ENCODE assay signal across 11 cellular contexts in genomic region chr1:2256430-2257244, GRCh38. TPM values are rescaled to one million over a fixed set of nuclear protein-coding genes. Genes with fewer than 3 reads are reported as not detected.
DNase-seq lines count a peak whose midpoint lies in the region; ATAC-seq, FAIRE-seq and TF ChIP-seq lines count a peak whose summit lies in the region.
"Had no signal": no experiment of that assay in that cellular context is flagged by ENCODE, and none has a peak within 500 bp of the region (broad histone marks: within the 10 kb centered on the region; RNA-seq: fewer than 3 reads in every experiment).

No MANE protein-coding gene starts in this region.

- BruUV-seq in HepG2 (replicated peaks; lab: Mats Ljungman, UMichigan) = no TSS peak

- H3K4me1 ChIP-seq in HepG2 (ENCODE audit: insufficient read depth, low read length) (peaks cover 82% of the 10 kb centered on the region), suprapubic skin (peaks cover 88% of the 10 kb centered on the region)

- TF ChIP-seq POLR2A in HepG2 (IDR thresholded peaks at IDR 0.05; ENCODE audit: insufficient read depth in 1 of 2, low read depth in 2 of 2, low read length in 2 of 2) (no peak), suprapubic skin (IDR thresholded peaks at IDR 0.05) (no peak)

- intact Hi-C loops in HepG2 (cut with micrococcal nuclease; ENCODE audit: unreplicated experiment) = no loop called here

- H3K4me3 ChIP-seq in HepG2 (replicated peaks in 1 of 3; ENCODE audit: insufficient read depth in 1 of 3, low read depth in 2 of 3, low read length in 3 of 3) = no peak overlapping the region
- no peak overlapping the region for H3K4me3 ChIP-seq in suprapubic skin

- peak overlapping the region; percentile 73 for H3K27ac ChIP-seq in angular gyrus (ENCODE audit: low read depth, low read length)
- H3K27ac ChIP-seq in HepG2 (ENCODE audit: extremely low read length, insufficient read depth, low read length) = peak overlapping the region; percentile 51
- H3K27ac ChIP-seq in suprapubic skin = peak overlapping the region; percentile 83
- H3K27ac ChIP-seq: KMS-11 had no signal

- no peak overlapping the region for H3K4me2 ChIP-seq in HepG2 (ENCODE audit: low read depth, low read length)
- H3K4me2 ChIP-seq: KMS-11 had no signal

- TF ChIP-seq RAD21 in HepG2 (CRISPR knock-in tag; IDR thresholded peaks at IDR 0.05) = no peak

- DNase-seq in DMS 273 (lab: John Stamatoyannopoulos, UW; ENCODE audit: unreplicated experiment) (peak; percentile 57), DMS 273 treated with DMSO at 0.1 percent for 48 hours (lab: John Stamatoyannopoulos, UW) (no peak), HepG2 (ENCODE audit: low spot score) (no peak), suprapubic skin (ENCODE audit: low spot score in 2 of 2) (no peak), iPS-NIHi7 (ENCODE audit: extremely low spot score) (no peak), dedifferentiated amniotic fluid mesenchymal stem cell (ENCODE audit: extremely low spot score) (no peak)
- DNase-seq: 8988T, GOT3 had no signal

- CTCF ChIA-PET in HepG2 (lab: Yijun Ruan, JAX; ENCODE audit: low intra/inter-chr PET ratio, low total read pairs) = no interaction called here

- no peak overlapping the region for H3K9ac ChIP-seq in HepG2 (ENCODE audit: insufficient read depth, low read depth, low read length)
- H3K9ac ChIP-seq: KMS-11 had no signal

- WGBS in HepG2 (ENCODE audit: low lambda C conversion rate) = 89% methylated on average over 20 of the region's 22 CpGs
- WGBS in suprapubic skin = 57% methylated on average over 17 of the region's 22 CpGs

- no peak overlapping the region for H2AFZ ChIP-seq in HepG2 (ENCODE audit: low read length)

- in situ Hi-C loops in HepG2 (cut with HindIII; ENCODE audit: extremely low pct_ligation_motif_present, low pct_unique_long_range_greater_than_20kb) = no loop called here

- TF ChIP-seq EP300 in HepG2 (IDR thresholded peaks at IDR 0.05; ENCODE audit: low read depth in 2 of 2, low read length in 2 of 2) (no peak), HepG2 (CRISPR knock-in tag; IDR thresholded peaks at IDR 0.05; ENCODE audit: borderline replicate concordance) (no peak), suprapubic skin (IDR thresholded peaks at IDR 0.05) (no peak)

- H3K27me3 ChIP-seq in HepG2 (ENCODE audit: control insufficient read depth in 1 of 2, insufficient read depth in 2 of 2, low read length in 2 of 2) (no peaks in the 10 kb centered on the region), suprapubic skin (no peaks in the 10 kb centered on the region)

- ATAC-seq in HepG2 (peak; percentile 19; the same call in 1 of the 3 replicates), HG02588 (IDR thresholded peaks at IDR 0.05; ENCODE audit: unreplicated experiment) (no peak)

- H4K20me1 ChIP-seq in HepG2 (ENCODE audit: insufficient read depth, low read length) = peaks cover 54% of the 10 kb centered on the region

- peaks cover 5 to 6% of the 10 kb centered on the region in 2 experiments; a peak in 4 of 5 replicates for H3K36me3 ChIP-seq in HepG2 (replicated peaks in 1 of 2; ENCODE audit: control insufficient read depth in 1 of 2, insufficient read depth in 2 of 2, low read length in 2 of 2)
- H3K36me3 ChIP-seq in suprapubic skin = no peaks in the 10 kb centered on the region

- FAIRE-seq in HepG2 (lab: Jason Lieb, UNC) = no peak

- POLR2A ChIA-PET in HepG2 (lab: Yijun Ruan, JAX) = interaction anchor here (1.2 kb wide), 1 partner anchor 23 kb away, joined by 4 read pairs; no protein-coding TSS in a partner anchor

- peaks cover 100% of the 10 kb centered on the region for H3K79me2 ChIP-seq in HepG2 (ENCODE audit: insufficient read depth, low read length)

- TF ChIP-seq CTCF in HepG2 (CRISPR knock-in tag; IDR thresholded peaks at IDR 0.05) (no peak), suprapubic skin (IDR thresholded peaks at IDR 0.05) (no peak)

- no peaks in the 10 kb centered on the region for H3K9me3 ChIP-seq in HepG2 (ENCODE audit: low read length)
- H3K9me3 ChIP-seq in suprapubic skin = no peaks in the 10 kb centered on the region

TF ChIP-seq in HepG2, 621 proteins besides CTCF, POLR2A, EP300 and RAD21 (continues in another document):
- TF ChIP-seq NFAT5 (CRISPR knock-in tag; IDR thresholded peaks at IDR 0.05) = no peak

RNA-seq across cellular contexts. Expression of gene SKI, which starts 28.5 kb away (rescaled TPM):
- total RNA-seq in HepG2 (2016; rRNA removed; fragmentation: Illumina TruSeq; extraction: Trizol) (6.9 and 9.6 TPM in 2 replicates), suprapubic skin (10 to 100 TPM; 51.8 to 91.2 (median 68.1) TPM)
- total RNA-seq in HepG2 (2016; cell fraction: cytosol; rRNA removed; fragmentation: Illumina TruSeq; extraction: Trizol; ENCODE audit: low read depth) = 3.4 and 6.3 TPM in 2 replicates
- total RNA-seq in HepG2 (2016; cell fraction: insoluble cytoplasmic fraction; rRNA removed; fragmentation: Illumina TruSeq; extraction: Trizol) = 7.7 and 7.9 TPM in 2 replicates
- total RNA-seq in HepG2 (2016; cell fraction: membrane; rRNA removed; fragmentation: Illumina TruSeq; extraction: Trizol) = 4.6 and 5.7 TPM in 2 replicates
- 10.6 and 12.2 TPM in 2 replicates for total RNA-seq in HepG2 (2016; cell fraction: nucleus; rRNA removed; fragmentation: Illumina TruSeq; extraction: Trizol)
- polyA plus RNA-seq in HepG2 (2011; rRNA removed) = 4.7 and 5.9 TPM in 2 replicates
- 3.8 and 4.2 TPM in 2 replicates for polyA plus RNA-seq in HepG2 (2011; cell fraction: cytosol; rRNA removed)
- 20.3 and 21.2 TPM in 2 replicates for polyA plus RNA-seq in HepG2 (2011; cell fraction: nucleus; rRNA removed)
- 10.1 and 12.3 TPM in 2 replicates for polyA plus RNA-seq in HepG2 (2012)
- 0.60 and 0.83 TPM in 2 replicates for polyA plus RNA-seq in HepG2 (2016; cell fraction: cytosol; fragmentation: Illumina TruSeq; extraction: Trizol; ENCODE audit: low read depth)
- 16.7 and 23.3 TPM in 2 replicates for polyA plus RNA-seq in HepG2 (2016; cell fraction: insoluble cytoplasmic fraction; fragmentation: Illumina TruSeq; extraction: Trizol; ENCODE audit: low read depth)
- polyA plus RNA-seq in HepG2 (2016; cell fraction: membrane; fragmentation: Illumina TruSeq; extraction: Trizol; ENCODE audit: low read depth) = 3.7 and 4.4 TPM in 2 replicates
- 33.8 and 34.3 TPM in 2 replicates for polyA plus RNA-seq in HepG2 (2016; cell fraction: nucleus; fragmentation: Illumina TruSeq; extraction: Trizol; ENCODE audit: insufficient read depth, low read depth)
- polyA minus RNA-seq in HepG2 (2011; rRNA and poly(A)+ RNA removed; ENCODE audit: low replicate concordance) = 4.4 and 14.7 TPM in 2 replicates
- 16.7 and 22.2 TPM in 2 replicates for polyA minus RNA-seq in HepG2 (2011; cell fraction: cytosol; rRNA and poly(A)+ RNA removed)
- 10.9 and 12.1 TPM in 2 replicates for polyA minus RNA-seq in HepG2 (2011; cell fraction: nucleus; rRNA and poly(A)+ RNA removed)
